ENCODE assay signal across 9 cellular contexts in the genomic region with DNA sequence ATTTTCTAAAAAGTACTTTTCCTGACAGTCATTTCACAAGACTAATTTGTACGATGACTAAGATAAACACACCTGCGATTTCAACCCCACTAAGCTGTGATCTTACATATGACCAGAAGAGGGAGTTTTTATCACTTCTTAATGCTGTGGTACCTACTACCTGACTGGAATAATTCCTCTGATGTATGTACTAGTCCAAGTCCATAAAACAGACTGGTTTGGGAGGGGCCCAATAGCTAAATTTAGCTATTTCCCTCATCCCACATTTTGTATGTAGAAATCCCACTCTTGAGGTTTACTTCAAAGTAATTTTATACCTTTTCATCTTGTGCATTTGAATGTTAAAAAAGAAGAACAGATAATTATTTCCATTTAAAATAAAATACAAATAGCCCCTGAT. TPM values are rescaled to one million over a fixed set of nuclear protein-coding genes. Genes with fewer than 3 reads are reported as not detected.
A peak's percentile ranks its signal among the peaks of the same experiment; 100 is the strongest.
DNase-seq lines count a peak whose midpoint lies in the region; ATAC-seq and TF ChIP-seq lines count a peak whose summit lies in the region.
"Had no signal": no experiment of that assay in that cellular context is flagged by ENCODE, and none has a peak within 500 bp of the region (broad histone marks: within the 10 kb centered on the region; RNA-seq: fewer than 3 reads in every experiment).

No MANE protein-coding gene starts in this region.

- peak; percentile 83 for TF ChIP-seq CTCF in CD8-positive, alpha-beta T cell (IDR thresholded peaks at IDR 0.05)
- TF ChIP-seq CTCF in mucosa of descending colon (IDR thresholded peaks at IDR 0.05), result peak; percentile 18

- H3K36me3 ChIP-seq in CD8-positive, alpha-beta T cell (ENCODE audit: insufficient read depth, low read length), result no peaks in the 10 kb centered on the region
- H3K36me3 ChIP-seq in mucosa of descending colon (ENCODE audit: low read depth), result no peaks in the 10 kb centered on the region

- CTCF ChIA-PET in CD8-positive, alpha-beta T cell (lab: Charles Lee), result interaction anchor here (0.7 to 14.2 kb wide), 23 partner anchors 8 to 144 kb away, joined by 3 to 313 read pairs (median 4); a partner anchor contains a TSS

- H3K9me3 ChIP-seq in CD8-positive, alpha-beta T cell (ENCODE audit: low read length), result no peaks in the 10 kb centered on the region
- no peaks in the 10 kb centered on the region for H3K9me3 ChIP-seq in mucosa of descending colon

- no peaks in the 10 kb centered on the region for H3K27me3 Mint-ChIP-seq in CD8-positive, alpha-beta T cell (ENCODE audit: low read depth)

- H3K9me3 Mint-ChIP-seq in CD8-positive, alpha-beta T cell, result no peaks in the 10 kb centered on the region

- no peak overlapping the region for H3K27ac ChIP-seq in CD8-positive, alpha-beta T cell (ENCODE audit: low read depth, low read length)

- H3K4me3 Mint-ChIP-seq in CD8-positive, alpha-beta T cell, result no peak overlapping the region

- POLR2A ChIA-PET in CD8-positive, alpha-beta T cell (lab: Charles Lee), result interaction anchor here (0.6 to 1.5 kb wide), 6 partner anchors 15 to 62 kb away, joined by 3 to 7 read pairs (median 4); a partner anchor contains a TSS

- no peak overlapping the region for H3K4me3 ChIP-seq in CD8-positive, alpha-beta T cell (ENCODE audit: low read depth, low read length)
- H3K4me3 ChIP-seq in mucosa of descending colon, result no peak overlapping the region

- intact Hi-C loops in CD8-positive, alpha-beta T cell (cut with DNase I, micrococcal nuclease), result loop anchor here (1.0 to 2.0 kb wide), 3 partner anchors 17 to 61 kb away; a partner anchor contains a TSS
- intact Hi-C loops in mucosa of descending colon (cut with DNase I, micrococcal nuclease), result no loop called here

- DNase-seq in CD8-positive, alpha-beta T cell, result no peak
- DNase-seq in NCI-H526 (lab: John Stamatoyannopoulos, UW) (peak; percentile 23 to 54), cerebellar cortex (ENCODE audit: low spot score) (peak; percentile 79), mucosa of descending colon (no peak), NCI-H1048 (lab: John Stamatoyannopoulos, UW) (no peak), SKM-1 (lab: John Stamatoyannopoulos, UW; ENCODE audit: unreplicated experiment) (no peak)

- peaks cover 16% of the 10 kb centered on the region for H3K4me1 ChIP-seq in CD8-positive, alpha-beta T cell (ENCODE audit: insufficient read depth, low read length)
- H3K4me1 ChIP-seq in mucosa of descending colon (ENCODE audit: low read depth), result peaks cover 24% of the 10 kb centered on the region

- no peaks in the 10 kb centered on the region for H3K27me3 ChIP-seq in CD8-positive, alpha-beta T cell (ENCODE audit: insufficient read depth, low read length)

- peaks cover 48% of the 10 kb centered on the region for H3K4me1 Mint-ChIP-seq in CD8-positive, alpha-beta T cell (ENCODE audit: low read depth)

- no peak overlapping the region for H3K27ac Mint-ChIP-seq in CD8-positive, alpha-beta T cell

- peak; percentile 98 for ATAC-seq in CD8-positive, alpha-beta T cell
- ATAC-seq in GM18867 (IDR thresholded peaks at IDR 0.05; ENCODE audit: unreplicated experiment), result peak; percentile 92
- ATAC-seq in HG03025 (IDR thresholded peaks at IDR 0.05; ENCODE audit: low FRiP score, unreplicated experiment), result peak; percentile 71
- ATAC-seq in mucosa of descending colon, result peak; percentile 85

- H3K36me3 Mint-ChIP-seq in CD8-positive, alpha-beta T cell, result peaks cover 1% of the 10 kb centered on the region

RNA-seq across cellular contexts. Expression of a gene that starts 49.7 kb away (rescaled TPM):
- total RNA-seq in CD8-positive, alpha-beta T cell, result not detected
- not detected for total RNA-seq in mucosa of descending colon
- total RNA-seq: skeletal muscle tissue had no signal

Comparison
In these comparisons a context has a peak if more than half of its experiments do, and no peak if none do; other contexts are left out.
1. DNase-seq: peak in NCI-H526 (2 of 2) and cerebellar cortex (single experiment); none in CD8-positive, alpha-beta T cell (0 of 7), mucosa of descending colon (0 of 3), NCI-H1048 (single experiment) and SKM-1 (single experiment).
2. intact Hi-C loops: an anchor here in CD8-positive, alpha-beta T cell (1.0 to 2.0 kb wide); none called in mucosa of descending colon.
3. Peak in every context shown above with its lines, with median percentiles within 50 percentile points of each other: ATAC-seq.